Comparison of ENCODE assay signal across 14 cellular contexts in the genomic region with DNA sequence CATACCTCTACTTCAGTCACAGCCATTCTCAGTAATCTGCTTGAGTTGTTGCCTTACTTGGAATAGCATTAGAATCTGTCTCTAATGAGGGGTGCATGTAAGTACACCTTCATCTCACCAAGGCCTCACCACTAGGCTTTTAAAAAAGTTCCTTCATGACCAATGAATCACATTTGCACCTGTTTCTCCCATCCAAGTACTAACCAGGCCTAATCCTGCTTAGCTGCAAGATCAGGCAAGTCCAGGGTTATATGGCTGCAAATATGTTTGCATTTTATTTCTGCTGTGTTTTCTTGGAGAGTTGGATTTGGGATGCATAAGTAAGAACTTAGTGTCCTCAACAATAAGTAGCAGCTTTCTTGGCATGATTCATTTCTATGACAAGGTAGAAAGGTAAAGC.
DNase-seq lines count a peak whose midpoint lies in the region; TF ChIP-seq lines count a peak whose summit lies in the region.
"Had no signal": no experiment of that assay in that cellular context is flagged by ENCODE, and none has a peak within 500 bp of the region (broad histone marks: within the 10 kb centered on the region; RNA-seq: fewer than 3 reads in every experiment).

No MANE protein-coding gene starts in this region.

- H3K4me1 Mint-ChIP-seq in chondrocyte (ENCODE audit: low read depth), result peaks cover 15% of the 10 kb centered on the region
- H3K4me1 Mint-ChIP-seq: CD4-positive, alpha-beta memory T cell had no signal

- no peak overlapping the region for H3K4me3 Mint-ChIP-seq in chondrocyte (ENCODE audit: unreplicated experiment)
- H3K4me3 Mint-ChIP-seq: CD4-positive, alpha-beta memory T cell had no signal

- H3K4me3 ChIP-seq in epithelial cell of esophagus (ENCODE audit: low read length), result no peak overlapping the region

- H3K9me3 Mint-ChIP-seq in chondrocyte (ENCODE audit: low read depth), result peaks cover 7% of the 10 kb centered on the region

- peak; percentile 11 for DNase-seq in NCI-H69 (lab: John Stamatoyannopoulos, UW)
- peak; percentile 37 for DNase-seq in epithelial cell of esophagus (ENCODE audit: low read depth)
- DNase-seq in myocyte (ENCODE audit: low read depth), result peak; percentile 13
- DNase-seq in EL, result no peak
- DNase-seq in RKO (ENCODE audit: low spot score), result no peak
- DNase-seq in chondrocyte (ENCODE audit: low spot score), result no peak
- DNase-seq: C1 segment of cervical spinal cord; Calu3; CD4-positive, alpha-beta memory T cell; COR-L47; DMS53; DMS79 treated with DMSO at 0.1 percent for 48 hours; GOT3; HCEC 1CT had no signal

- H3K27ac Mint-ChIP-seq in chondrocyte (ENCODE audit: unreplicated experiment), result no peak overlapping the region
- H3K27ac Mint-ChIP-seq: CD4-positive, alpha-beta memory T cell had no signal

- peaks cover 4% of the 10 kb centered on the region for H3K36me3 Mint-ChIP-seq in chondrocyte (ENCODE audit: low read depth)
- H3K36me3 Mint-ChIP-seq: CD4-positive, alpha-beta memory T cell had no signal

- H3K27me3 Mint-ChIP-seq in chondrocyte (ENCODE audit: low read depth), result no peaks in the 10 kb centered on the region

- TF ChIP-seq CTCF in epithelial cell of esophagus (IDR thresholded peaks at IDR 0.05; ENCODE audit: insufficient read depth, low read depth, low read length, missing control alignments), result no peak
- no peak for TF ChIP-seq CTCF in chondrocyte (IDR thresholded peaks at IDR 0.05)

Comparison
In these comparisons a context has a peak if more than half of its experiments do, and no peak if none do; other contexts are left out.
1. DNase-seq: peak in NCI-H69 (single experiment), epithelial cell of esophagus (single experiment) and myocyte (single experiment); none in EL (single experiment), RKO (single experiment) and chondrocyte (single experiment).